Comparison of ENCODE assay signal across 1 cellular context in the genomic region with DNA sequence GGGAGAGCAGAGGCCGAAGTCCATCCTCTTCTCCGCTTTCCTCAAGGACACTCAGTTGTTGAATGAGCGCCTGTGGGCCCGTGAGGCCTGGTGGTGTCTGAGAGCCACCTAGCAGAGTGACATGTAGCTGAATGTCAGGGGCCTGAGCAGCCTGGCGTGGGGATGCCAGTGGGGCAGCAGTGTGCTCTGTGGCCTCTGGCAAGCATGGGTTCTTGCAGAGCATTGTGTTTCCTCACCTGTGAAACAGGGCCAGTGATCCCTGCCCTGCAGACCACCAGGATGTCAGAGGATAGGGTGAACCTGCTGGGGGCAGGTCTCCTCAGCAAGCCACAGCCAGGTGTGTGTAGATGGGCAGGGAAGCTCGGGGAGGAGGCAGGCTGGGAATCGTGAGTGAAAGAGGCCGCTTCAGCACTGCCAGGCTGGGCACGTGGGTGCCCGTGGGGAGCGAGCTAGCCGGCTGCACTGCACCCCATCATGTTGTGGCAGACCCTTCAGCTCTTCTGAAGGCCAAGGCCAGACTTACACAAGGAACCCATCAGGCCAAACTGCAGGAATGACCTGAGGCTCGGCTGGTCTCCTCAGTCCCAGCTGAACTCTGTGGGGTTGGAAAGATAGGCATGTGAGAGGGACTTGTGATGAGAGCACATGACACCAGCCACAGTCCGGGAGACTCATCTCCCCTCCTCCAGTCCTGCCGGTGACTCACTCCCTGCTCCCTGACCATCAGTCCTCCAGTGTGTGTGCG.
A peak's percentile ranks its signal among the peaks of the same experiment; 100 is the strongest.
TF ChIP-seq lines count a peak whose summit lies in the region.

No MANE protein-coding gene starts in this region.

TF ChIP-seq in K562, 482 proteins besides CTCF, POLR2A, EP300 and RAD21 (continued from another document and continues in another):
- peak; percentile 48; the same call in 1 of the 2 replicates for TF ChIP-seq VEZF1 (CRISPR knock-in tag; IDR thresholded peaks at IDR 0.05)
- TF ChIP-seq JUN (IDR thresholded peaks at IDR 0.05; ENCODE audit: borderline replicate concordance, low read depth, low read length): peak; percentile 99
- peak; percentile 72; the same call in 1 of the 2 replicates for TF ChIP-seq JUN (CRISPR knock-in tag; IDR thresholded peaks at IDR 0.05; ENCODE audit: borderline replicate concordance)
- 0 out of 2 replicates have a peak, but pooled peaks have one; percentile 35 for TF ChIP-seq LEF1 (IDR thresholded peaks at IDR 0.05)
- peak in 1 of 2 experiments; percentile 88; a peak in 1 of 4 replicates for TF ChIP-seq SIN3A (IDR thresholded peaks at IDR 0.05; ENCODE audit: borderline replicate concordance in 2 of 2, control insufficient read depth in 1 of 2, low read depth in 2 of 2, low read length in 2 of 2)
- no peak for TF ChIP-seq TFAM (CRISPR knock-in tag; conservative IDR thresholded peaks at IDR 0.05)
- TF ChIP-seq, protein P1, sequence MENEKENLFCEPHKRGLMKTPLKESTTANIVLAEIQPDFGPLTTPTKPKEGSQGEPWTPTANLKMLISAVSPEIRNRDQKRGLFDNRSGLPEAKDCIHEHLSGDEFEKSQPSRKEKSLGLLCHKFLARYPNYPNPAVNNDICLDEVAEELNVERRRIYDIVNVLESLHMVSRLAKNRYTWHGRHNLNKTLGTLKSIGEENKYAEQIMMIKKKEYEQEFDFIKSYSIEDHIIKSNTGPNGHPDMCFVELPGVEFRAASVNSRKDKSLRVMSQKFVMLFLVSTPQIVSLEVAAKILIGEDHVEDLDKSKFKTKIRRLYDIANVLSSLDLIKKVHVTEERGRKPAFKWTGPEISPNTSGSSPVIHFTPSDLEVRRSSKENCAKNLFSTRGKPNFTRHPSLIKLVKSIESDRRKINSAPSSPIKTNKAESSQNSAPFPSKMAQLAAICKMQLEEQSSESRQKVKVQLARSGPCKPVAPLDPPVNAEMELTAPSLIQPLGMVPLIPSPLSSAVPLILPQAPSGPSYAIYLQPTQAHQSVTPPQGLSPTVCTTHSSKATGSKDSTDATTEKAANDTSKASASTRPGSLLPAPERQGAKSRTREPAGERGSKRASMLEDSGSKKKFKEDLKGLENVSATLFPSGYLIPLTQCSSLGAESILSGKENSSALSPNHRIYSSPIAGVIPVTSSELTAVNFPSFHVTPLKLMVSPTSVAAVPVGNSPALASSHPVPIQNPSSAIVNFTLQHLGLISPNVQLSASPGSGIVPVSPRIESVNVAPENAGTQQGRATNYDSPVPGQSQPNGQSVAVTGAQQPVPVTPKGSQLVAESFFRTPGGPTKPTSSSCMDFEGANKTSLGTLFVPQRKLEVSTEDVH (IDR thresholded peaks at IDR 0.05; ENCODE audit: low read depth, partially characterized antibody): no peak
- TF ChIP-seq NFE2L1 (tag; IDR thresholded peaks at IDR 0.05; ENCODE audit: borderline replicate concordance, low read depth): no peak
- TF ChIP-seq ATF7 (IDR thresholded peaks at IDR 0.05): peak; percentile 54; the same call in 1 of the 2 replicates
- TF ChIP-seq NRF1 (conservative IDR thresholded peaks at IDR 0.05 in 1 of 2, IDR thresholded peaks at IDR 0.05 in 1 of 2): peak; percentile 44 to 56; a peak in 3 of 4 replicates
- TF ChIP-seq TEAD1 (CRISPR knock-in tag; IDR thresholded peaks at IDR 0.05): 0 out of 4 replicates have a peak, but pooled peaks have one; percentile 26 to 62
- no peak for TF ChIP-seq PYGO2 (tag; IDR thresholded peaks at IDR 0.05)
- peak; percentile 82; the same call in 1 of the 2 replicates for TF ChIP-seq TOE1 (IDR thresholded peaks at IDR 0.05; ENCODE audit: borderline replicate concordance)
- no peak for TF ChIP-seq TOE1 (CRISPR knock-in tag; IDR thresholded peaks at IDR 0.05; ENCODE audit: borderline replicate concordance, low read depth)
- peak; percentile 31; the same call in 1 of the 2 replicates for TF ChIP-seq MEF2D (tag; conservative IDR thresholded peaks at IDR 0.05; ENCODE audit: low read depth)
- TF ChIP-seq CTBP1 (IDR thresholded peaks at IDR 0.05; ENCODE audit: borderline replicate concordance): peak; percentile 78; the same call in 1 of the 2 replicates
- TF ChIP-seq CBFB (CRISPR knock-in tag; IDR thresholded peaks at IDR 0.05): 0 out of 2 replicates have a peak, but pooled peaks have one; percentile 16
- peak; percentile 22 to 51 for TF ChIP-seq E2F6 (IDR thresholded peaks at IDR 0.05; ENCODE audit: borderline replicate concordance in 1 of 2, extremely low read depth in 1 of 2, insufficient read depth in 1 of 2, insufficient read length in 1 of 2, low read depth in 1 of 2, low read length in 1 of 2, poor library complexity in 1 of 2, severe bottlenecking in 1 of 2)
- peak; percentile 87 for TF ChIP-seq MECOM (CRISPR knock-in tag; IDR thresholded peaks at IDR 0.05)
- TF ChIP-seq NR3C1 (CRISPR knock-in tag; IDR thresholded peaks at IDR 0.05): no peak
- TF ChIP-seq TCF3 (CRISPR knock-in tag; IDR thresholded peaks at IDR 0.05): 0 out of 2 replicates have a peak, but pooled peaks have one; percentile 12
- peak; percentile 47 for TF ChIP-seq CBFA2T3 (IDR thresholded peaks at IDR 0.05)
- TF ChIP-seq ZNF134 (CRISPR knock-in tag; conservative IDR thresholded peaks at IDR 0.05): no peak
- TF ChIP-seq ZBTB7A (IDR thresholded peaks at IDR 0.05; ENCODE audit: borderline replicate concordance, control insufficient read depth, low read depth, low read length): 0 out of 2 replicates have a peak, but pooled peaks have one; percentile 52
- 0 out of 2 replicates have a peak, but pooled peaks have one; percentile 41 for TF ChIP-seq ZNF395 (CRISPR knock-in tag; IDR thresholded peaks at IDR 0.05)
- 0 out of 2 replicates have a peak, but pooled peaks have one; percentile 74 for TF ChIP-seq ZNF584 (CRISPR knock-in tag; IDR thresholded peaks at IDR 0.05; ENCODE audit: low read depth)
- TF ChIP-seq, protein P2, sequence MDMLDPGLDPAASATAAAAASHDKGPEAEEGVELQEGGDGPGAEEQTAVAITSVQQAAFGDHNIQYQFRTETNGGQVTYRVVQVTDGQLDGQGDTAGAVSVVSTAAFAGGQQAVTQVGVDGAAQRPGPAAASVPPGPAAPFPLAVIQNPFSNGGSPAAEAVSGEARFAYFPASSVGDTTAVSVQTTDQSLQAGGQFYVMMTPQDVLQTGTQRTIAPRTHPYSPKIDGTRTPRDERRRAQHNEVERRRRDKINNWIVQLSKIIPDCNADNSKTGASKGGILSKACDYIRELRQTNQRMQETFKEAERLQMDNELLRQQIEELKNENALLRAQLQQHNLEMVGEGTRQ (CRISPR knock-in tag; IDR thresholded peaks at IDR 0.05): peak; percentile 65
- TF ChIP-seq NEUROD1 (IDR thresholded peaks at IDR 0.05; ENCODE audit: borderline replicate concordance, low read depth, low read length, partially characterized antibody): peak; percentile 43
- TF ChIP-seq CXXC5 (CRISPR knock-in tag; IDR thresholded peaks at IDR 0.05): peak; percentile 31
- TF ChIP-seq, protein P3, sequence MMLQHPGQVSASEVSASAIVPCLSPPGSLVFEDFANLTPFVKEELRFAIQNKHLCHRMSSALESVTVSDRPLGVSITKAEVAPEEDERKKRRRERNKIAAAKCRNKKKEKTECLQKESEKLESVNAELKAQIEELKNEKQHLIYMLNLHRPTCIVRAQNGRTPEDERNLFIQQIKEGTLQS (IDR thresholded peaks at IDR 0.05): peak; percentile 96
- TF ChIP-seq, protein P3 (CRISPR knock-in tag; conservative IDR thresholded peaks at IDR 0.05): peak; percentile 71; the same call in 1 of the 2 replicates
- peak; percentile 49 for TF ChIP-seq SMAD4 (CRISPR knock-in tag; conservative IDR thresholded peaks at IDR 0.05)
- TF ChIP-seq KAT2B (IDR thresholded peaks at IDR 0.05; ENCODE audit: low read depth, low read length): no peak
- TF ChIP-seq KAT7 (CRISPR knock-in tag; IDR thresholded peaks at IDR 0.05; ENCODE audit: borderline replicate concordance): no peak
- TF ChIP-seq, protein P4, sequence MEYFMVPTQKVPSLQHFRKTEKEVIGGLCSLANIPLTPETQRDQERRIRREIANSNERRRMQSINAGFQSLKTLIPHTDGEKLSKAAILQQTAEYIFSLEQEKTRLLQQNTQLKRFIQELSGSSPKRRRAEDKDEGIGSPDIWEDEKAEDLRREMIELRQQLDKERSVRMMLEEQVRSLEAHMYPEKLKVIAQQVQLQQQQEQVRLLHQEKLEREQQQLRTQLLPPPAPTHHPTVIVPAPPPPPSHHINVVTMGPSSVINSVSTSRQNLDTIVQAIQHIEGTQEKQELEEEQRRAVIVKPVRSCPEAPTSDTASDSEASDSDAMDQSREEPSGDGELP (CRISPR knock-in tag; IDR thresholded peaks at IDR 0.05; ENCODE audit: borderline replicate concordance): peak; percentile 93
- peak; percentile 81 for TF ChIP-seq PKNOX1 (IDR thresholded peaks at IDR 0.05)
- TF ChIP-seq RBFOX2 (IDR thresholded peaks at IDR 0.05; ENCODE audit: low read depth, low read length): peak; percentile 41
- TF ChIP-seq, protein P5, sequence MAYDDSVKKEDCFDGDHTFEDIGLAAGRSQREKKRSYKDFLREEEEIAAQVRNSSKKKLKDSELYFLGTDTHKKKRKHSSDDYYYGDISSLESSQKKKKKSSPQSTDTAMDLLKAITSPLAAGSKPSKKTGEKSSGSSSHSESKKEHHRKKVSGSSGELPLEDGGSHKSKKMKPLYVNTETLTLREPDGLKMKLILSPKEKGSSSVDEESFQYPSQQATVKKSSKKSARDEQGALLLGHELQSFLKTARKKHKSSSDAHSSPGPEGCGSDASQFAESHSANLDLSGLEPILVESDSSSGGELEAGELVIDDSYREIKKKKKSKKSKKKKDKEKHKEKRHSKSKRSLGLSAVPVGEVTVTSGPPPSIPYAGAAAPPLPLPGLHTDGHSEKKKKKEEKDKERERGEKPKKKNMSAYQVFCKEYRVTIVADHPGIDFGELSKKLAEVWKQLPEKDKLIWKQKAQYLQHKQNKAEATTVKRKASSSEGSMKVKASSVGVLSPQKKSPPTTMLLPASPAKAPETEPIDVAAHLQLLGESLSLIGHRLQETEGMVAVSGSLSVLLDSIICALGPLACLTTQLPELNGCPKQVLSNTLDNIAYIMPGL (CRISPR knock-in tag; IDR thresholded peaks at IDR 0.05): no peak
- TF ChIP-seq, protein P6, sequence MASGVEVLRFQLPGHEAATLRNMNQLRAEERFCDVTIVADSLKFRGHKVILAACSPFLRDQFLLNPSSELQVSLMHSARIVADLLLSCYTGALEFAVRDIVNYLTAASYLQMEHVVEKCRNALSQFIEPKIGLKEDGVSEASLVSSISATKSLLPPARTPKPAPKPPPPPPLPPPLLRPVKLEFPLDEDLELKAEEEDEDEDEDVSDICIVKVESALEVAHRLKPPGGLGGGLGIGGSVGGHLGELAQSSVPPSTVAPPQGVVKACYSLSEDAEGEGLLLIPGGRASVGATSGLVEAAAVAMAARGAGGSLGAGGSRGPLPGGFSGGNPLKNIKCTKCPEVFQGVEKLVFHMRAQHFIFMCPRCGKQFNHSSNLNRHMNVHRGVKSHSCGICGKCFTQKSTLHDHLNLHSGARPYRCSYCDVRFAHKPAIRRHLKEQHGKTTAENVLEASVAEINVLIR (CRISPR knock-in tag; IDR thresholded peaks at IDR 0.05): no peak
- TF ChIP-seq ARID1B (IDR thresholded peaks at IDR 0.05): peak; percentile 75
- no peak for TF ChIP-seq NR2C2 (CRISPR knock-in tag; IDR thresholded peaks at IDR 0.05)
- peak; percentile 77 for TF ChIP-seq NR2C2 (tag; IDR thresholded peaks at IDR 0.05)
- TF ChIP-seq JUND (IDR thresholded peaks at IDR 0.05; ENCODE audit: borderline replicate concordance, low read depth, low read length): peak; percentile 99
- peak; percentile 97; the same call in 2 of the 3 replicates for TF ChIP-seq JUND (tag; IDR thresholded peaks at IDR 0.05; ENCODE audit: borderline replicate concordance, low read depth, low read length)
- TF ChIP-seq, protein P7, sequence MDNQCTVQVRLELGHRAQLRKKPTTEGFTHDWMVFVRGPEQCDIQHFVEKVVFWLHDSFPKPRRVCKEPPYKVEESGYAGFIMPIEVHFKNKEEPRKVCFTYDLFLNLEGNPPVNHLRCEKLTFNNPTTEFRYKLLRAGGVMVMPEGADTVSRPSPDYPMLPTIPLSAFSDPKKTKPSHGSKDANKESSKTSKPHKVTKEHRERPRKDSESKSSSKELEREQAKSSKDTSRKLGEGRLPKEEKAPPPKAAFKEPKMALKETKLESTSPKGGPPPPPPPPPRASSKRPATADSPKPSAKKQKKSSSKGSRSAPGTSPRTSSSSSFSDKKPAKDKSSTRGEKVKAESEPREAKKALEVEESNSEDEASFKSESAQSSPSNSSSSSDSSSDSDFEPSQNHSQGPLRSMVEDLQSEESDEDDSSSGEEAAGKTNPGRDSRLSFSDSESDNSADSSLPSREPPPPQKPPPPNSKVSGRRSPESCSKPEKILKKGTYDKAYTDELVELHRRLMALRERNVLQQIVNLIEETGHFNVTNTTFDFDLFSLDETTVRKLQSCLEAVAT (IDR thresholded peaks at IDR 0.05): no peak
